ENCODE assay signal across 8 cellular contexts in genomic region chr12:92769124-92769901, GRCh38.
DNase-seq lines count a peak whose midpoint lies in the region; ATAC-seq, FAIRE-seq and TF ChIP-seq lines count a peak whose summit lies in the region.

No MANE protein-coding gene starts in this region.

- peaks cover 31% of the 10 kb centered on the region for H3K36me3 Mint-ChIP-seq in Caco-2 (ENCODE audit: insufficient read depth, unreplicated experiment)

- H4K20me1 ChIP-seq in osteoblast (ENCODE audit: insufficient read depth, low read length) = no peaks in the 10 kb centered on the region

- H3K4me3 ChIP-seq in right atrium auricular region (no peak overlapping the region), Caco-2 (ENCODE audit: low read depth, low read length) (no peak overlapping the region), osteoblast (ENCODE audit: insufficient read depth, low read length) (no peak overlapping the region)

- no peak overlapping the region for H3K4me2 ChIP-seq in osteoblast (ENCODE audit: insufficient read depth, low read length)

- CTCF ChIA-PET in Caco-2 (lab: Charles Lee) = no interaction called here

- H3K79me2 ChIP-seq in osteoblast (ENCODE audit: insufficient read depth, low read length) = no peaks in the 10 kb centered on the region

- H3K4me3 Mint-ChIP-seq in Caco-2 (ENCODE audit: unreplicated experiment) = no peak overlapping the region

- BruUV-seq in Caco-2 (replicated peaks; lab: Mats Ljungman, UMichigan) = no TSS peak

- POLR2A ChIA-PET in Caco-2 (lab: Charles Lee) = no interaction called here

- no peaks in the 10 kb centered on the region for H3K9me3 Mint-ChIP-seq in Caco-2 (ENCODE audit: unreplicated experiment)

- no peak for TF ChIP-seq POLR2A in GM12892 (IDR thresholded peaks at IDR 0.05; ENCODE audit: low read depth, low read length)

- H3K4me1 Mint-ChIP-seq in Caco-2 (ENCODE audit: low read depth, unreplicated experiment) = no peaks in the 10 kb centered on the region

- H3K9me3 ChIP-seq in right atrium auricular region (no peaks in the 10 kb centered on the region), Caco-2 (no peaks in the 10 kb centered on the region), osteoblast (ENCODE audit: low read depth, low read length) (no peaks in the 10 kb centered on the region)

- FAIRE-seq in GM12892 (lab: Jason Lieb, UNC) (peak; percentile 65), D721Med (lab: Jason Lieb, UNC) (no peak)

- no peak overlapping the region for H2AFZ ChIP-seq in osteoblast (ENCODE audit: low read length)

- no peaks in the 10 kb centered on the region for H3K27me3 ChIP-seq in right atrium auricular region
- no peaks in the 10 kb centered on the region for H3K27me3 ChIP-seq in Caco-2 (replicated peaks; ENCODE audit: control insufficient read depth, insufficient read depth, low read length)
- no peaks in the 10 kb centered on the region for H3K27me3 ChIP-seq in osteoblast (ENCODE audit: insufficient read depth, low read length)

- ATAC-seq in GM21619 (IDR thresholded peaks at IDR 0.05; ENCODE audit: unreplicated experiment) = peak; percentile 83

- intact Hi-C loops in Caco-2 (cut with micrococcal nuclease; ENCODE audit: unreplicated experiment) = no loop called here

- peaks cover 0 to 14% of the 10 kb centered on the region in 2 donors for H3K4me1 ChIP-seq in right atrium auricular region
- H3K4me1 ChIP-seq in Caco-2 = no peaks in the 10 kb centered on the region
- peaks cover 22% of the 10 kb centered on the region for H3K4me1 ChIP-seq in osteoblast (ENCODE audit: insufficient read depth, low read length)

- no peak overlapping the region for H3K27ac Mint-ChIP-seq in Caco-2 (ENCODE audit: unreplicated experiment)

- no peaks in the 10 kb centered on the region for H3K27me3 Mint-ChIP-seq in Caco-2 (ENCODE audit: insufficient read depth, unreplicated experiment)

- DNase-seq in GM12892 (ENCODE audit: insufficient read length) (peak; percentile 3), LHCN-M2 (ENCODE audit: low read depth) (peak; percentile 76), right atrium auricular region (ENCODE audit: low spot score) (no peak), Caco-2 (no peak), osteoblast (ENCODE audit: insufficient read length, low spot score, missing footprints) (no peak), D721Med (ENCODE audit: insufficient read length, low spot score) (no peak)
- no peak for DNase-seq in effector CD4-positive, alpha-beta T cell

- H3K27ac ChIP-seq in right atrium auricular region (peak overlapping the region; percentile 4 to 20), osteoblast (ENCODE audit: low read depth, low read length) (no peak overlapping the region)

- H3K36me3 ChIP-seq in right atrium auricular region = no peaks in the 10 kb centered on the region
- no peaks in the 10 kb centered on the region for H3K36me3 ChIP-seq in Caco-2 (ENCODE audit: control insufficient read depth, insufficient read depth, low read length)
- no peaks in the 10 kb centered on the region for H3K36me3 ChIP-seq in osteoblast (ENCODE audit: insufficient read depth, low read length)

- TF ChIP-seq CTCF in right atrium auricular region (IDR thresholded peaks at IDR 0.05) (no peak), Caco-2 (IDR thresholded peaks at IDR 0.05; ENCODE audit: insufficient read depth in 1 of 2, low read depth in 1 of 2, low read length in 1 of 2, severe bottlenecking in 1 of 2, unreplicated experiment in 1 of 2) (no peak), osteoblast (IDR thresholded peaks at IDR 0.05; ENCODE audit: extremely low read depth, low read depth, low read length) (no peak), D721Med (IDR thresholded peaks at IDR 0.05; ENCODE audit: insufficient read depth, missing control alignments) (no peak)

Comparison
In these comparisons a context has a peak if more than half of its experiments do, and no peak if none do; other contexts are left out.
1. DNase-seq: peak in GM12892 (single experiment) and LHCN-M2 (single experiment); none in right atrium auricular region (single experiment), effector CD4-positive, alpha-beta T cell (single experiment), Caco-2 (0 of 2), osteoblast (single experiment) and D721Med (single experiment).